24 cellular contexts compared by ENCODE assay signal in the genomic region with DNA sequence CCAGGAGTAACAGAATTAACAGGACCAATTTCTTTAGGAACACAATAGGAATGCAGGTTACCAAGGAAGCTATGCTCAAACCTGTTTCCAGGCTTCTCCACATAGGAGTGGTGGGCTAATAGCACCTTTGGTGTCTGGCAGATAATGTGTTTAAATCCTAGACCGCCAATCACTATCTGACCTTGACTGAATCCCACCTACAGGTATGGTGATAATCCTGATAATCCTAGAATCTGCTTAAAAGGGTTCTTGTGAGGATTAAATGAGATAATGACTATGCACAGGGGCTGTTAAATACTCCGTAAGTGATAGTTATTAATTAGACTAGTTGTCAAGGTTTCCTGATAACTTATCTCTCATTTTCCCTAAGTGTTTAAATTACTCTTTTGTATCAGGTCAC.
"Had no signal": no experiment of that assay in that cellular context is flagged by ENCODE, and none has a peak within 500 bp of the region (broad histone marks: within the 10 kb centered on the region; RNA-seq: fewer than 3 reads in every experiment).

No MANE protein-coding gene starts in this region.

- H3K27me3 ChIP-seq: gastrocnemius medialis, ovary, sigmoid colon, testis, tibial artery had no signal

- H3K27me3 Mint-ChIP-seq: dendritic cell treated with granulocyte-macrophage colony-stimulating factor and Interleukin-4, amounts not matched to agents 40 ng/mL and 50 ng/mL, for 4 days; stimulated activated memory B cell treated with anti-CD40 and anti-IgM and Interleukin-4, amounts not matched to agents 10 μg/mL and 1 μg/mL and 100 μg/mL, for 72 hours; type B pancreatic cell had no signal

- FAIRE-seq: keratinocyte had no signal

- H3K27ac ChIP-seq: epithelial cell of prostate, gastrocnemius medialis, lower lobe of right lung, ovary, psoas muscle, sigmoid colon, testis, tibial artery had no signal

- H3K4me3 Mint-ChIP-seq: dendritic cell treated with granulocyte-macrophage colony-stimulating factor and Interleukin-4, amounts not matched to agents 40 ng/mL and 50 ng/mL, for 4 days; endodermal cell; natural killer cell; stimulated activated memory B cell treated with anti-CD40 and anti-IgM and Interleukin-4, amounts not matched to agents 10 μg/mL and 1 μg/mL and 100 μg/mL, for 72 hours; type B pancreatic cell had no signal

- ATAC-seq: esophagus mucosa; gastrocnemius medialis; left ventricle myocardium superior; lower lobe of right lung; natural killer cell; right cardiac atrium; stimulated activated memory B cell treated with anti-CD40 and anti-IgM and Interleukin-4, amounts not matched to agents 10 μg/mL and 1 μg/mL and 100 μg/mL, for 72 hours; stimulated activated naive CD8-positive, alpha-beta T cell treated with anti-CD3 and anti-CD28 coated beads, Interleukin-15, Interleukin-2, amounts not matched to agents 100 U/mL and 50 U/mL, for 24 hours had no signal

- H3K4me1 Mint-ChIP-seq: stimulated activated memory B cell treated with anti-CD40 and anti-IgM and Interleukin-4, amounts not matched to agents 10 μg/mL and 1 μg/mL and 100 μg/mL, for 72 hours had no signal

- H3K9me3 Mint-ChIP-seq: dendritic cell treated with granulocyte-macrophage colony-stimulating factor and Interleukin-4, amounts not matched to agents 40 ng/mL and 50 ng/mL, for 4 days; natural killer cell; stimulated activated memory B cell treated with anti-CD40 and anti-IgM and Interleukin-4, amounts not matched to agents 10 μg/mL and 1 μg/mL and 100 μg/mL, for 72 hours; type B pancreatic cell had no signal

- H3K4me3 ChIP-seq: gastrocnemius medialis, lower lobe of right lung, ovary, psoas muscle, sigmoid colon, testis, tibial artery had no signal

- H3K36me3 ChIP-seq: ovary had no signal

- DNase-seq: effector CD8-positive, alpha-beta T cell; endodermal cell; foreskin fibroblast; gastrocnemius medialis; left ventricle myocardium superior; lower lobe of right lung; natural killer cell; occipital lobe; ovary; posterior cingulate gyrus; psoas muscle; right cardiac atrium; sigmoid colon; stimulated activated CD4-positive, alpha-beta T cell treated with anti-CD3 and anti-CD28 coated beads, Interleukin-4, amount 100 ng/mL, for 4 hours; stimulated activated naive CD8-positive, alpha-beta T cell treated with anti-CD3 and anti-CD28 coated beads, Interleukin-15, Interleukin-2, amounts not matched to agents 100 U/mL and 50 U/mL, for 24 hours; substantia nigra; testis; tibial artery had no signal

- H3K9me3 ChIP-seq: gastrocnemius medialis, lower lobe of right lung, ovary, psoas muscle, sigmoid colon, testis, tibial artery had no signal

- H3K27ac Mint-ChIP-seq: dendritic cell treated with granulocyte-macrophage colony-stimulating factor and Interleukin-4, amounts not matched to agents 40 ng/mL and 50 ng/mL, for 4 days; endodermal cell; stimulated activated memory B cell treated with anti-CD40 and anti-IgM and Interleukin-4, amounts not matched to agents 10 μg/mL and 1 μg/mL and 100 μg/mL, for 72 hours; type B pancreatic cell had no signal

- H3K4me1 ChIP-seq: gastrocnemius medialis, lower lobe of right lung, psoas muscle, testis had no signal
